Comparison of ENCODE assay signal across 7 cellular contexts in the genomic region with DNA sequence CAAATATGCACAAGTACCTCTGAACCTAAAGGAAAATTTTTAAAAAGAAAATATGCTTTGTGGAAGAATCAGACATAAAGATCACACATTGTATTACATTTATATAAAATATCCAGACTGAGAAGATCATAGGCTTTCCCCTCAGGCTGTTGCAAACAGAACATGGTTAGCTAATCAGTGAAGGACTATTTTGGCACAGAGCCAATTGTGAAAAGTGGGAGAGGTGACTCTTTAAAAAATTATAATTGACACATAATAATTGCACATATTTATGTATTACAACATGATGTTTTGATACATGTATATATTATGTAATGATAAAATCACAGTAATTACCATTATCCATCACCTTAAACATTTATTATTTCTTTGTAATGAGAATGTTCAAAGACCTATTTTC. TPM values are rescaled to one million over a fixed set of nuclear protein-coding genes. Genes with fewer than 3 reads are reported as not detected.
"Had no signal": no experiment of that assay in that cellular context is flagged by ENCODE, and none has a peak within 500 bp of the region (broad histone marks: within the 10 kb centered on the region; RNA-seq: fewer than 3 reads in every experiment).

No MANE protein-coding gene starts in this region.

- H3K4me3 ChIP-seq: GM12878 had no signal

- ATAC-seq: GM12878 had no signal

- FAIRE-seq: G401.6, GM12878, GM12891, GM12892, GM18507 had no signal

- DNase-seq: GDM1, GF-D8 had no signal

RNA-seq across cellular contexts. Expression of a gene that starts 44.1 kb away (rescaled TPM):
- total RNA-seq: GM12878 had no signal
- polyA plus RNA-seq: GM12878 had no signal
